8 cellular contexts compared by ENCODE assay signal in genomic region chr1:226064168-226064815, GRCh38. TPM values are rescaled to one million over a fixed set of nuclear protein-coding genes. Genes with fewer than 3 reads are reported as not detected.
DNase-seq lines count a peak whose midpoint lies in the region; ATAC-seq, FAIRE-seq and TF ChIP-seq lines count a peak whose summit lies in the region.

No MANE protein-coding gene starts in this region.

- 2 to 3% methylated on average over 13 of the region's 13 CpGs for WGBS in heart right ventricle, 2 donors

- H3K79me2 ChIP-seq in astrocyte (ENCODE audit: insufficient read depth, low read length), result peaks cover 63% of the 10 kb centered on the region

- H3K4me3 Mint-ChIP-seq in astrocyte (ENCODE audit: unreplicated experiment), result peak overlapping the region; percentile 100

- peaks cover 0 to 48% (median 28%) of the 10 kb centered on the region in 9 donors for H3K36me3 ChIP-seq in heart right ventricle
- H3K36me3 ChIP-seq in astrocyte (ENCODE audit: insufficient read depth, low read length), result peaks cover 27% of the 10 kb centered on the region

- ATAC-seq in heart right ventricle (no peak), Right ventricle myocardium inferior (no peak), GM19452 (IDR thresholded peaks at IDR 0.05; ENCODE audit: unreplicated experiment) (no peak), HG03439 (IDR thresholded peaks at IDR 0.05; ENCODE audit: unreplicated experiment) (no peak)

- no peak overlapping the region for H2AFZ ChIP-seq in astrocyte (ENCODE audit: low read depth, low read length)

- H3K4me1 ChIP-seq in heart right ventricle (peaks cover 6 to 67% (median 59%) of the 10 kb centered on the region in 9 donors), astrocyte (ENCODE audit: insufficient read depth, low read length) (peaks cover 11% of the 10 kb centered on the region)

- peak overlapping the region; percentile 88 for H3K4me2 ChIP-seq in astrocyte (ENCODE audit: low read length)

- peak overlapping the region; percentile 94 for H3K9ac ChIP-seq in astrocyte (ENCODE audit: low read length)

- H3K4me3 ChIP-seq in heart right ventricle (peak overlapping the region; percentile 69 to 93 (median 87)), astrocyte (ENCODE audit: insufficient read depth, low read depth, low read length) (peak overlapping the region; percentile 77)

- H3K36me3 Mint-ChIP-seq in astrocyte (ENCODE audit: low read depth, unreplicated experiment), result peaks cover 8% of the 10 kb centered on the region

- FAIRE-seq in astrocyte (lab: Jason Lieb, UNC), result no peak

- intact Hi-C loops in heart right ventricle (cut with DNase I), result loop anchor here in 9 of 10 donors (1.0 to 10.0 kb wide), 7 partner anchors 57 to 123 kb away; partner anchors contain the start of genes ACBD3 (in 4 of the 9) and SDE2 (in 1 of the 9)
- intact Hi-C loops in Right ventricle myocardium inferior (cut with DNase I), result loop anchor here (1.0 to 5.0 kb wide), 2 partner anchors 46 to 123 kb away; partner anchors contain the start of gene ACBD3

- no peaks in the 10 kb centered on the region for H3K27me3 ChIP-seq in heart right ventricle
- H3K27me3 ChIP-seq in astrocyte (ENCODE audit: insufficient read depth, low read length), result no peaks in the 10 kb centered on the region

- H3K27ac Mint-ChIP-seq in astrocyte (ENCODE audit: unreplicated experiment), result peak overlapping the region; percentile 97

- peak overlapping the region; percentile 91 to 100 (median 99) for H3K27ac ChIP-seq in heart right ventricle
- H3K27ac ChIP-seq in astrocyte (ENCODE audit: low read depth, low read length), result peak overlapping the region; percentile 96
- peak overlapping the region; percentile 98 for H3K27ac ChIP-seq in substantia nigra (ENCODE audit: low read depth, low read length, poor library complexity, severe bottlenecking)

- H4K20me1 ChIP-seq in astrocyte (ENCODE audit: insufficient read depth, low read length), result peaks cover 64% of the 10 kb centered on the region

- no peaks in the 10 kb centered on the region for H3K9me3 Mint-ChIP-seq in astrocyte (ENCODE audit: unreplicated experiment)

- peaks cover 18% of the 10 kb centered on the region for H3K4me1 Mint-ChIP-seq in astrocyte (ENCODE audit: low read depth, unreplicated experiment)

- H3K9me3 ChIP-seq in heart right ventricle (no peaks in the 10 kb centered on the region), astrocyte (ENCODE audit: insufficient read depth, low read depth, low read length) (no peaks in the 10 kb centered on the region)

- DNase-seq in heart right ventricle, result no peak
- no peak for DNase-seq in Right ventricle myocardium inferior (ENCODE audit: missing footprints)
- DNase-seq in NCI-H748 (lab: John Stamatoyannopoulos, UW; ENCODE audit: unreplicated experiment), result peak; percentile 41
- no peak for DNase-seq in astrocyte (ENCODE audit: low read depth)
- DNase-seq in kidney tubule cell (ENCODE audit: low spot score), result peak; percentile 47
- no peak for DNase-seq in substantia nigra (lab: John Stamatoyannopoulos, UW)

- H3K27me3 Mint-ChIP-seq in astrocyte (ENCODE audit: low read depth, unreplicated experiment), result no peaks in the 10 kb centered on the region

- peak in 8 of 9 donors; percentile 61 to 72 (median 66) for TF ChIP-seq CTCF in heart right ventricle (IDR thresholded peaks at IDR 0.05)
- peak; percentile 70 for TF ChIP-seq CTCF in astrocyte (IDR thresholded peaks at IDR 0.05; ENCODE audit: insufficient read depth, low read depth, low read length)

RNA-seq across cellular contexts. Expression of gene H3-3A, which starts 1.8 kb away (rescaled TPM):
- total RNA-seq in heart right ventricle, result 100 to 1,000 TPM; 259 to 374 (median 304) TPM
- 100 to 1,000 TPM; 427 to 452 TPM for polyA plus RNA-seq in heart right ventricle
- 348 TPM for total RNA-seq in Right ventricle myocardium inferior
- total RNA-seq in astrocyte, result 340 and 375 TPM in 2 replicates

Comparison
In these comparisons a context has a peak if more than half of its experiments do, and no peak if none do; other contexts are left out.
1. DNase-seq: peak in NCI-H748 (single experiment) and kidney tubule cell (single experiment); none in heart right ventricle (0 of 2), Right ventricle myocardium inferior (single experiment), astrocyte (single experiment) and substantia nigra (0 of 49).
2. Peak in every context shown above with its lines, with median percentiles within 50 percentile points of each other: H3K27ac ChIP-seq.